Comparison of ENCODE assay signal across 9 cellular contexts in the genomic region with DNA sequence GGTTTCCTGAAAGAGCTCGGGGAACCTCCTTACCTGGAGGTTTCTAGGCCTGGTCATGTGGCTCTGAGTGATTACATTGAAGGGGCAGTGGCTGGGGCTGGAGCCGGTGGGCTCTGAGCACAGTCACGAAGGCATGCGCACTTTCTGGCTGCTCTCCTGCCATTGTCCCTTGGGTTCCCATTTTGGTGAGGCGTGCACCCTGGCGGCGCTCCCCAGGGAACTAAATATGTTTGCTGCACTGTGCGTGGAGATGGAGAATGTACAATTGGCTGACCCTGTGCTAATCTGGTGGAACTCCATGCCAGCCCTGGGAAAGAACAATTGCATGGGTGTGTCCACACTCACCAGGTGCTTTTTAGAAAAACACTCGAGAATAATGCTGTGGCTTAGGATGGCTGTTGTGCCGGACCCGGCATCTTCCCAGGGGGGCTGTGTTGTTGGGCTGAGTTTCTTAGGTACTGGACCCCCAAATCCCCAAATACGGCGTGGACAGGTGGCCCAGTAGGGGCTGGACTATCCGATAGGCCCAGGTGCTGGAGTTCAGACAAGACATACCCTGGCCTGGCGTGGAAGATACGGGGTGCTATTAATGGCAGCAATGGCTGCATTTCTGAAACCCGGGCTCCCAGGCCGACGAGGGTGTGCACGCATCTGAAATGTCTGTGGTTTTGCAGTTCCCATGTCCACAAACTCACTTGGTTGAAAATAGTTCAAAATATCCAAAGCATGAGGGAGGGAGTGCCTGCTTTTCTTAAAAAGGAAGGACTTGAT.
DNase-seq lines count a peak whose midpoint lies in the region; TF ChIP-seq lines count a peak whose summit lies in the region.
"Had no signal": no experiment of that assay in that cellular context is flagged by ENCODE, and none has a peak within 500 bp of the region (broad histone marks: within the 10 kb centered on the region; RNA-seq: fewer than 3 reads in every experiment).

No MANE protein-coding gene starts in this region.

- DNase-seq in NCI-H2107 (lab: John Stamatoyannopoulos, UW) (peak; percentile 31), NCI-H226 (no peak), endodermal cell (no peak), UCSD-AML1 (lab: John Stamatoyannopoulos, UW; ENCODE audit: unreplicated experiment) (no peak), MV-4-11 (lab: John Stamatoyannopoulos, UW) (no peak)
- no peak for DNase-seq in effector memory CD4-positive, alpha-beta T cell
- DNase-seq: stimulated activated CD4-positive, alpha-beta T cell treated with anti-CD3 and anti-CD28 coated beads, Interleukin-4, amount 100 ng/mL, for 4 hours had no signal

- TF ChIP-seq CTCF in nephron (IDR thresholded peaks at IDR 0.05; ENCODE audit: unreplicated experiment in 3 of 3): no peak
- no peak for TF ChIP-seq CTCF in endodermal cell (conservative IDR thresholded peaks at IDR 0.05)

- peak overlapping the region; percentile 89 for H3K27ac ChIP-seq in BLaER1
- peak overlapping the region; percentile 83 for H3K27ac ChIP-seq in effector memory CD4-positive, alpha-beta T cell (ENCODE audit: insufficient read depth, low read length, poor library complexity, severe bottlenecking)
- no peak overlapping the region for H3K27ac ChIP-seq in endodermal cell (ENCODE audit: low read depth, low read length)

- H3K9me3 Mint-ChIP-seq in nephron (no peaks in the 10 kb centered on the region), endodermal cell (no peaks in the 10 kb centered on the region)

- H3K9ac ChIP-seq in BLaER1 (peak overlapping the region; percentile 95), endodermal cell (ENCODE audit: extremely low read depth, low read length, poor library complexity, severe bottlenecking) (no peak overlapping the region)

- H3K36me3 ChIP-seq in BLaER1 (no peaks in the 10 kb centered on the region), endodermal cell (ENCODE audit: control insufficient read depth, insufficient read depth, low read length) (no peaks in the 10 kb centered on the region)
- no peaks in the 10 kb centered on the region for H3K36me3 ChIP-seq in effector memory CD4-positive, alpha-beta T cell (ENCODE audit: control insufficient read depth, insufficient read depth, low read length)

- H3K27me3 Mint-ChIP-seq in nephron (ENCODE audit: low read depth): no peaks in the 10 kb centered on the region
- no peaks in the 10 kb centered on the region for H3K27me3 Mint-ChIP-seq in endodermal cell (ENCODE audit: insufficient read depth)

- peak overlapping the region; percentile 80 to 88 (median 85) for H3K4me3 Mint-ChIP-seq in nephron
- H3K4me3 Mint-ChIP-seq in endodermal cell: no peak overlapping the region

- peak overlapping the region; percentile 98 for H3K4me3 ChIP-seq in BLaER1
- H3K4me3 ChIP-seq in effector memory CD4-positive, alpha-beta T cell (ENCODE audit: insufficient read depth, low read depth, low read length, poor library complexity, severe bottlenecking): no peak overlapping the region
- H3K4me3 ChIP-seq in endodermal cell (ENCODE audit: low read length): no peak overlapping the region

- H3K4me2 ChIP-seq in BLaER1: peak overlapping the region; percentile 96

- peaks cover 20% of the 10 kb centered on the region for H4K20me1 ChIP-seq in BLaER1

- WGBS in endodermal cell (ENCODE audit: insufficient coverage in 1 of 2, insufficient read length in 1 of 2), 2 experiments: 92% methylated on average over 16 to 20 of the region's 20 CpGs

- H3K4me1 Mint-ChIP-seq in nephron (peaks cover 64% of the 10 kb centered on the region), endodermal cell (peaks cover 48% of the 10 kb centered on the region)

- H3K9me3 ChIP-seq in BLaER1: no peaks in the 10 kb centered on the region
- H3K9me3 ChIP-seq in effector memory CD4-positive, alpha-beta T cell (ENCODE audit: control insufficient read depth, low read length): no peaks in the 10 kb centered on the region
- no peaks in the 10 kb centered on the region for H3K9me3 ChIP-seq in endodermal cell (ENCODE audit: control insufficient read depth, low read length)

- peaks cover 75% of the 10 kb centered on the region for H3K4me1 ChIP-seq in BLaER1
- peaks cover 33% of the 10 kb centered on the region for H3K4me1 ChIP-seq in effector memory CD4-positive, alpha-beta T cell (ENCODE audit: control insufficient read depth, insufficient read depth, low read length, poor library complexity, severe bottlenecking)
- H3K4me1 ChIP-seq in endodermal cell (ENCODE audit: control insufficient read depth, insufficient read depth, low read length): peaks cover 33% of the 10 kb centered on the region

- H3K27me3 ChIP-seq in BLaER1 (no peaks in the 10 kb centered on the region), endodermal cell (ENCODE audit: control insufficient read depth, insufficient read depth, low read length, poor library complexity, severe bottlenecking) (no peaks in the 10 kb centered on the region)
- no peaks in the 10 kb centered on the region for H3K27me3 ChIP-seq in effector memory CD4-positive, alpha-beta T cell (replicated peaks; ENCODE audit: control insufficient read depth, insufficient read depth, low read length, poor library complexity, severe bottlenecking)

- H3K27ac Mint-ChIP-seq in nephron: peak overlapping the region; percentile 86 to 94 (median 94)
- no peak overlapping the region for H3K27ac Mint-ChIP-seq in endodermal cell

- H3K36me3 Mint-ChIP-seq in nephron (ENCODE audit: low read depth) (no peaks in the 10 kb centered on the region), endodermal cell (ENCODE audit: low read depth) (no peaks in the 10 kb centered on the region)
